12 cellular contexts compared by ENCODE assay signal in the genomic region with DNA sequence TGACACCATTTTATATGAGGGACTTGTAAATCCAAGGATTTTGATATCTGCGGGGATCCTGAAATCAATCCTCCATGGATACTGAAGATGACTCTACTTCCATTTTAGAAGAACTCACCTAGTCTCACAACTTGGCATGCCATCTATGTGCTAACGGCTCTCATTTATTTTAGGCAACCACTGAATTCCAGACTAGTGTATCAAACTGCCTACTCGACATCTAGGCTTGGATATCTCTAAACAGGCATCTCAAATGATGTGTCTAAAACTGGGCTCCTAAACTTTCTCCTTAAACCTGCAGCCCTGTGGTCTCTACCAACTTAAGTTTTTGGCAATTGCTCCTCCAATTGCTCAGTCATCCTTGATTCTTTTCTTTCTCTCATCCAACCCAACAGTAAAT.
"Had no signal": no experiment of that assay in that cellular context is flagged by ENCODE, and none has a peak within 500 bp of the region (broad histone marks: within the 10 kb centered on the region; RNA-seq: fewer than 3 reads in every experiment).

No MANE protein-coding gene starts in this region.

- ATAC-seq: activated CD4-positive, CD25-positive, alpha-beta regulatory T cell treated with anti-CD3 and anti-CD28 coated beads, Interleukin-2, amount 50 U/mL, for 24 hours; activated naive CD4-positive, alpha-beta T cell treated with anti-CD3 and anti-CD28 coated beads, Interleukin-2, amount 50 U/mL, for 72 hours; lower lobe of right lung; naive thymus-derived CD4-positive, alpha-beta T cell had no signal

- H3K27me3 Mint-ChIP-seq: naive thymus-derived CD4-positive, alpha-beta T cell had no signal

- H3K27me3 ChIP-seq: tibial artery, vagina had no signal

- H3K4me1 ChIP-seq: lower lobe of right lung, tibial artery, vagina had no signal

- H3K4me3 Mint-ChIP-seq: naive thymus-derived CD4-positive, alpha-beta T cell had no signal

- H3K4me3 ChIP-seq: lower lobe of right lung, skin epidermis, tibial artery, vagina had no signal

- DNase-seq: aorta; central memory CD4-positive, alpha-beta T cell; effector memory CD4-positive, alpha-beta T cell; lower lobe of right lung; midbrain; naive thymus-derived CD4-positive, alpha-beta T cell; tibial artery had no signal

- H3K9me3 ChIP-seq: lower lobe of right lung, tibial artery, vagina had no signal

- H3K9me3 Mint-ChIP-seq: activated naive CD4-positive, alpha-beta T cell treated with anti-CD3 and anti-CD28 coated beads, Interleukin-2, amount 50 U/mL, for 72 hours; naive thymus-derived CD4-positive, alpha-beta T cell had no signal

- H3K27ac ChIP-seq: epithelial cell of prostate, lower lobe of right lung, skin epidermis, tibial artery, vagina had no signal
